Comparison of ENCODE assay signal across 1 cellular context in genomic region chr6:44655368-44656342, GRCh38.
TF ChIP-seq lines count a peak whose summit lies in the region.

No MANE protein-coding gene starts in this region.

TF ChIP-seq in HEK293, 187 proteins besides CTCF, POLR2A, EP300 and RAD21 (continued from another document):
- TF ChIP-seq ZBTB10 (tag by site-specific recombination; IDR thresholded peaks at IDR 0.05) (peak; percentile 46; the same call in 1 of the 2 replicates), BCL11B (tag by site-specific recombination; IDR thresholded peaks at IDR 0.05; ENCODE audit: low read depth) (no peak), ZNF423 (tag by site-specific recombination; IDR thresholded peaks at IDR 0.05) (no peak), ZBTB48 (tag by site-specific recombination; IDR thresholded peaks at IDR 0.05) (0 out of 2 replicates have a peak, but pooled peaks have one; percentile 79), PRDM1 (tag by site-specific recombination; IDR thresholded peaks at IDR 0.05) (no peak), ZNF707 (tag by site-specific recombination; IDR thresholded peaks at IDR 0.05) (no peak), ZNF2 (tag by site-specific recombination; IDR thresholded peaks at IDR 0.05) (peak; percentile 63), ZNF596 (tag by site-specific recombination; IDR thresholded peaks at IDR 0.05) (no peak), ZNF24 (tag by site-specific recombination; IDR thresholded peaks at IDR 0.05) (peak; percentile 53; the same call in 1 of the 2 replicates), ZEB2 (tag by site-specific recombination; IDR thresholded peaks at IDR 0.05) (peak; percentile 85), SALL2 (tag by site-specific recombination; IDR thresholded peaks at IDR 0.05; ENCODE audit: borderline replicate concordance) (no peak), SP7 (tag by site-specific recombination; IDR thresholded peaks at IDR 0.05) (peak; percentile 39; the same call in 1 of the 2 replicates), ZSCAN16 (tag by site-specific recombination; IDR thresholded peaks at IDR 0.05) (no peak), ZBTB6 (tag by site-specific recombination; IDR thresholded peaks at IDR 0.05) (no peak), GLIS2 (tag by site-specific recombination; IDR thresholded peaks at IDR 0.05) (no peak)
- TF ChIP-seq, protein P1, sequence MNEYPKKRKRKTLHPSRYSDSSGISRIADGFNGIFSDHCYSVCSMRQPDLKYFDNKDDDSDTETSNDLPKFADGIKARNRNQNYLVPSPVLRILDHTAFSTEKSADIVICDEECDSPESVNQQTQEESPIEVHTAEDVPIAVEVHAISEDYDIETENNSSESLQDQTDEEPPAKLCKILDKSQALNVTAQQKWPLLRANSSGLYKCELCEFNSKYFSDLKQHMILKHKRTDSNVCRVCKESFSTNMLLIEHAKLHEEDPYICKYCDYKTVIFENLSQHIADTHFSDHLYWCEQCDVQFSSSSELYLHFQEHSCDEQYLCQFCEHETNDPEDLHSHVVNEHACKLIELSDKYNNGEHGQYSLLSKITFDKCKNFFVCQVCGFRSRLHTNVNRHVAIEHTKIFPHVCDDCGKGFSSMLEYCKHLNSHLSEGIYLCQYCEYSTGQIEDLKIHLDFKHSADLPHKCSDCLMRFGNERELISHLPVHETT (tag by site-specific recombination; IDR thresholded peaks at IDR 0.05) = no peak
- TF ChIP-seq, protein P2, sequence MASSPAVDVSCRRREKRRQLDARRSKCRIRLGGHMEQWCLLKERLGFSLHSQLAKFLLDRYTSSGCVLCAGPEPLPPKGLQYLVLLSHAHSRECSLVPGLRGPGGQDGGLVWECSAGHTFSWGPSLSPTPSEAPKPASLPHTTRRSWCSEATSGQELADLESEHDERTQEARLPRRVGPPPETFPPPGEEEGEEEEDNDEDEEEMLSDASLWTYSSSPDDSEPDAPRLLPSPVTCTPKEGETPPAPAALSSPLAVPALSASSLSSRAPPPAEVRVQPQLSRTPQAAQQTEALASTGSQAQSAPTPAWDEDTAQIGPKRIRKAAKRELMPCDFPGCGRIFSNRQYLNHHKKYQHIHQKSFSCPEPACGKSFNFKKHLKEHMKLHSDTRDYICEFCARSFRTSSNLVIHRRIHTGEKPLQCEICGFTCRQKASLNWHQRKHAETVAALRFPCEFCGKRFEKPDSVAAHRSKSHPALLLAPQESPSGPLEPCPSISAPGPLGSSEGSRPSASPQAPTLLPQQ (tag by site-specific recombination; IDR thresholded peaks at IDR 0.05) = peak; percentile 68; the same call in 1 of the 2 replicates
- TF ChIP-seq, protein P3, sequence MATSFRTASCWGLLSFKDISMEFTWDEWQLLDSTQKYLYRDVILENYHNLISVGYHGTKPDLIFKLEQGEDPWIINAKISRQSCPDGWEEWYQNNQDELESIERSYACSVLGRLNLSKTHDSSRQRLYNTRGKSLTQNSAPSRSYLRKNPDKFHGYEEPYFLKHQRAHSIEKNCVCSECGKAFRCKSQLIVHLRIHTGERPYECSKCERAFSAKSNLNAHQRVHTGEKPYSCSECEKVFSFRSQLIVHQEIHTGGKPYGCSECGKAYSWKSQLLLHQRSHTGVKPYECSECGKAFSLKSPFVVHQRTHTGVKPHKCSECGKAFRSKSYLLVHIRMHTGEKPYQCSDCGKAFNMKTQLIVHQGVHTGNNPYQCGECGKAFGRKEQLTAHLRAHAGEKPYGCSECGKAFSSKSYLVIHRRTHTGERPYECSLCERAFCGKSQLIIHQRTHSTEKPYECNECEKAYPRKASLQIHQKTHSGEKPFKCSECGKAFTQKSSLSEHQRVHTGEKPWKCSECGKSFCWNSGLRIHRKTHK (tag by site-specific recombination; IDR thresholded peaks at IDR 0.05) = no peak
- TF ChIP-seq, protein P4, sequence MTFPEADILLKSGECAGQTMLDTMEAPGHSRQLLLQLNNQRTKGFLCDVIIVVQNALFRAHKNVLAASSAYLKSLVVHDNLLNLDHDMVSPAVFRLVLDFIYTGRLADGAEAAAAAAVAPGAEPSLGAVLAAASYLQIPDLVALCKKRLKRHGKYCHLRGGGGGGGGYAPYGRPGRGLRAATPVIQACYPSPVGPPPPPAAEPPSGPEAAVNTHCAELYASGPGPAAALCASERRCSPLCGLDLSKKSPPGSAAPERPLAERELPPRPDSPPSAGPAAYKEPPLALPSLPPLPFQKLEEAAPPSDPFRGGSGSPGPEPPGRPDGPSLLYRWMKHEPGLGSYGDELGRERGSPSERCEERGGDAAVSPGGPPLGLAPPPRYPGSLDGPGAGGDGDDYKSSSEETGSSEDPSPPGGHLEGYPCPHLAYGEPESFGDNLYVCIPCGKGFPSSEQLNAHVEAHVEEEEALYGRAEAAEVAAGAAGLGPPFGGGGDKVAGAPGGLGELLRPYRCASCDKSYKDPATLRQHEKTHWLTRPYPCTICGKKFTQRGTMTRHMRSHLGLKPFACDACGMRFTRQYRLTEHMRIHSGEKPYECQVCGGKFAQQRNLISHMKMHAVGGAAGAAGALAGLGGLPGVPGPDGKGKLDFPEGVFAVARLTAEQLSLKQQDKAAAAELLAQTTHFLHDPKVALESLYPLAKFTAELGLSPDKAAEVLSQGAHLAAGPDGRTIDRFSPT (tag by site-specific recombination; IDR thresholded peaks at IDR 0.05) = no peak
